In the genomic region with DNA sequence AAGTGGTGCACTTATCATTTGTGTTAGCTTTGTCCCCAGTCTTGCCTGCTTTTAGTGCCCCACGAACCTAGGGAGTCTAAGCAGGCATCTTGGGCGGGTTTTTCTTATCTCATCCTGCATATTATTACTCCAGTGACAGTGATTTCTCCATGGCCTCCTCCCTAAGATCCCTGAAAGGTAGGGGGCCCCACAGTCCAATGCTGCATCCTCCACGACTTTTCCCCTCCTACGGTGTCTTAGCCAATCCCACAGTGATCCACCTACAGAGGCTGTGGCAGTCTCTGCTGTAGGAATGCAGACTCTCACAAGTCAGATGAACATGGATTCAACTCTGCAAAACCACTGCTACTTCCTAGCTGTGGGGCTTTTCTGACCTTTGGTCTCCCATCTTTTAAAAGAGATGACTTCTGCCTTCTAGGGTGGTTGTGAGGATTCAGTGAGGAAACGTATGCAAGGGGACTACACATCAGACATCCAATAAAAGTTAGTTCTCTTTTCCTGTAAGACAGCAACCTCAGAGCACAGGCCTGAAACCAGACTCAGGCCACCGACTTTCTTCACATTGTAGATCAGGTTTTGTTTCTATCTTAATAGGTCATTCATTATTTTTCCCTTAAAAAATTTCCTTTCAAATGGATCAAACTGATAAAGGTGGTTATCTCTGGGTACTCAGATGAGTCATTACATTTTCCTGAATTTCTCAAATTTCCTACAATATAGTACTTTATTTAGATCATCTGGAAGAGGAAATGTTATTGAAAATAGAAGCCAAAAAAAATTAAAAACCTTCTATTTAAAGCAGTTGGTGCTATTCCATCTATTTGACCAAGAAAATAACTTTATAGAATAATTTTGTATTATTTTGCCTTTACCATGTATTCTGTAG, we compare ENCODE assay signal across 13 cellular contexts. TPM values are rescaled to one million over a fixed set of nuclear protein-coding genes. Genes with fewer than 3 reads are reported as not detected.
A peak's percentile ranks its signal among the peaks of the same experiment; 100 is the strongest.
DNase-seq lines count a peak whose midpoint lies in the region; ATAC-seq and TF ChIP-seq lines count a peak whose summit lies in the region.
"Had no signal": no experiment of that assay in that cellular context is flagged by ENCODE, and none has a peak within 500 bp of the region (broad histone marks: within the 10 kb centered on the region; RNA-seq: fewer than 3 reads in every experiment).

No MANE protein-coding gene starts in this region.

- H3K36me3 ChIP-seq in OCI-LY7 (ENCODE audit: insufficient read depth, low read length) (peaks cover 3% of the 10 kb centered on the region; the same call in 1 of the 2 replicates), testis (ENCODE audit: low read depth, missing control alignments) (no peaks in the 10 kb centered on the region)
- H3K36me3 ChIP-seq: cardiac muscle cell had no signal

- H3K4me3 Mint-ChIP-seq in CD14-positive monocyte = peak overlapping the region; percentile 8 to 80

- 73 to 77% methylated on average over 6 of the region's 6 CpGs for WGBS in testis, 2 donors

- H3K27ac ChIP-seq in OCI-LY7 (ENCODE audit: low read depth, low read length, poor library complexity, severe bottlenecking) = no peak overlapping the region
- H3K27ac ChIP-seq in testis = no peak overlapping the region
- H3K27ac ChIP-seq: cardiac muscle cell had no signal

- CTCF ChIA-PET in OCI-LY7 (lab: Charles Lee; ENCODE audit: unreplicated experiment) = interaction anchor here (0.8 kb wide), 1 partner anchor 102 kb away, joined by 3 read pairs; no protein-coding TSS in a partner anchor

- TF ChIP-seq CTCF in CD14-positive monocyte (IDR thresholded peaks at IDR 0.05) (no peak), OCI-LY7 (conservative IDR thresholded peaks at IDR 0.05; ENCODE audit: low read length) (no peak), testis (IDR thresholded peaks at IDR 0.05) (no peak)

- peaks cover 0 to 5% (median 2%) of the 10 kb centered on the region in 3 donors for H3K27me3 Mint-ChIP-seq in CD14-positive monocyte (ENCODE audit: low read depth in 3 of 3)

- H3K9me2 ChIP-seq in OCI-LY7 (ENCODE audit: insufficient read depth, low read length) = no peaks in the 10 kb centered on the region

- ATAC-seq in GM21390 (IDR thresholded peaks at IDR 0.05; ENCODE audit: unreplicated experiment) = peak; percentile 31
- ATAC-seq in GM18867 (IDR thresholded peaks at IDR 0.05; ENCODE audit: unreplicated experiment) = no peak

- H3K27me3 ChIP-seq in testis = no peaks in the 10 kb centered on the region
- H3K27me3 ChIP-seq: cardiac muscle cell had no signal

- POLR2A ChIA-PET in OCI-LY7 (lab: Charles Lee) = interaction anchor here (0.8 to 2.2 kb wide), 3 partner anchors 22 to 87 kb away, joined by 3 to 8 read pairs (median 3); no protein-coding TSS in a partner anchor

- no peaks in the 10 kb centered on the region for H3K9me3 ChIP-seq in OCI-LY7 (ENCODE audit: low read length)
- H3K9me3 ChIP-seq in testis = no peaks in the 10 kb centered on the region

- intact Hi-C loops in CD14-positive monocyte (cut with micrococcal nuclease) = loop anchor here (5.0 to 10.0 kb wide), 5 partner anchors 56 to 258 kb away; a partner anchor contains a TSS
- intact Hi-C loops in OCI-LY7 (cut with micrococcal nuclease; ENCODE audit: unreplicated experiment) = loop anchor here (5.0 to 10.0 kb wide), 2 partner anchors 58 to 386 kb away; a partner anchor contains a TSS
- intact Hi-C loops in testis (cut with DNase I; ENCODE audit: low total_unique reads) = no loop called here

- TF ChIP-seq POLR2A in testis (IDR thresholded peaks at IDR 0.05) = no peak

- H3K4me1 ChIP-seq in OCI-LY7 (ENCODE audit: insufficient read depth, low read length, poor library complexity, severe bottlenecking) (peaks cover 98% of the 10 kb centered on the region), testis (no peaks in the 10 kb centered on the region)

- DNase-seq in CD14-positive monocyte (ENCODE audit: low spot score) = no peak
- no peak for DNase-seq in OCI-LY7 (ENCODE audit: low spot score)
- DNase-seq in globus pallidus (ENCODE audit: low spot score) = peak; percentile 38
- no peak for DNase-seq in testis
- no peak for DNase-seq in activated CD8-positive, alpha-beta memory T cell treated with anti-CD3 and anti-CD28 coated beads, Interleukin-2, amount 50 U/mL, for 4 hours
- DNase-seq in cortex of kidney (lab: John Stamatoyannopoulos, UW) = no peak
- DNase-seq: NCI-H2171 had no signal

- no TSS peak for BruUV-seq in OCI-LY7 (replicated peaks; lab: Mats Ljungman, UMichigan)

- peak overlapping the region; percentile 43 for H3K4me2 ChIP-seq in OCI-LY7 (ENCODE audit: low read length)

- H3K4me3 ChIP-seq in OCI-LY7 (ENCODE audit: low read depth, low read length, poor library complexity, severe bottlenecking) (no peak overlapping the region), testis (no peak overlapping the region)
- H3K4me3 ChIP-seq: cardiac muscle cell had no signal

- peaks cover 83% of the 10 kb centered on the region for H3K4me1 Mint-ChIP-seq in CD14-positive monocyte

- H2AFZ ChIP-seq in OCI-LY7 (ENCODE audit: low read length) = no peak overlapping the region; the same call in 1 of the 2 replicates

- peaks cover 0 to 3% (median 0%) of the 10 kb centered on the region in 7 donors for H3K9me3 Mint-ChIP-seq in CD14-positive monocyte

- peaks cover 4% of the 10 kb centered on the region in 2 donors for H3K36me3 Mint-ChIP-seq in CD14-positive monocyte

- H3K27ac Mint-ChIP-seq in CD14-positive monocyte = peak overlapping the region; percentile 95 to 99 (median 98)

- no peaks in the 10 kb centered on the region for H3K79me2 ChIP-seq in OCI-LY7 (ENCODE audit: insufficient read depth, low read depth, low read length)

- no peaks in the 10 kb centered on the region for H4K20me1 ChIP-seq in OCI-LY7 (ENCODE audit: insufficient read depth, low read length)

RNA-seq across cellular contexts. Expression of a gene that starts 23.2 kb away (rescaled TPM):
- polyA plus RNA-seq in CD14-positive monocyte (under 1 TPM; 0.12 to 0.28 TPM), testis (ENCODE audit: insufficient read depth, low read depth, low replicate concordance) (1.4 TPM)
- total RNA-seq in OCI-LY7 (2014; rRNA removed; shearing (Covaris generic)) = 1.1 and 2.4 TPM in 2 replicates
- total RNA-seq in OCI-LY7 (2022) (2.5 and 2.6 TPM in 2 replicates), testis (1 to 10 TPM; 3.2 TPM)
- total RNA-seq: glomerular endothelial cell, mesenteric fat pad, skeletal muscle tissue had no signal
- polyA plus RNA-seq: cardiac muscle cell had no signal

RNA-seq across cellular contexts. Expression of a gene that starts 56.3 kb away (rescaled TPM):
- polyA plus RNA-seq in CD14-positive monocyte (100 to 1,000 TPM; 273 to 321 TPM), testis (ENCODE audit: insufficient read depth, low read depth, low replicate concordance) (3.4 TPM)
- total RNA-seq in OCI-LY7 (2014; rRNA removed; shearing (Covaris generic)) = 10.8 and 13.5 TPM in 2 replicates
- total RNA-seq in OCI-LY7 (2022) (18.9 and 22.2 TPM in 2 replicates), testis (1 to 10 TPM; 3.2 to 4.5 TPM)
- total RNA-seq: cardiac muscle cell, glomerular endothelial cell had no signal
- polyA plus RNA-seq: cardiac muscle cell had no signal
